ENCODE assay signal across 20 cellular contexts in the genomic region with DNA sequence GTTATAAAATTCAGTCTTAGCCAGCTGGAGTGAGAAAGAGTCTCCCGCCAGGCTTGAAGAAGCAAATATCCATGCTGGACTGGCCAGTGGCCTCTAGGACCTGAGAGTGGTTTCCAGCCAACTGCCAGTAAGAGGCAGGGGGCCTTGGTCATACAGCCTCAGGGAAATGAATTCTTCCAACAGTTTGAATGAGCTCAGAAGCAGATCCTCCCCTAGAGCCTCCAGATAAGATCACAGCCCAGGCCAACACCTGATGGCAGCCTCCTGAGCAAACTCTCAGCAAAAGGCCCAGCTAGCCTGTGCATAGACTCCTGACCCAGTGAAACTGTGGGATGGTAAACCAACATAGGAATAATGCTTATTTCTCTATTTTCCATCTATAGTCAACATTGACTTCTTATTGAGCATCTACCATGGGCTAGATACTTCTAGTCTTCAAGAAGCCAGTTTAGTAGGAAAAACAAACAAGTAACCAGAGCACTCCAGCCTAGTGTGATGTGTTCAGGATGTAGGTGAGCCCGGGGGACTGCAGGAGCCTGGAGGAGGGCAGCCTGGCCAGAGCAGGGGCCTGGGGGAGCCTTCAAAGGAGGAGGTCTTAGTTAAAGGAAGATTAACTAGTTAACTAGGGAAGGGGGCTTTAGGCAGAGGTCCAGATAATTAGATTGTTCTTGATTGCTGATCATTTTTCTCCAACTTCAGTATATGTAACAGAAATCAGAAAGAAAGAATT.
DNase-seq lines count a peak whose midpoint lies in the region; ATAC-seq, FAIRE-seq and TF ChIP-seq lines count a peak whose summit lies in the region.
"Had no signal": no experiment of that assay in that cellular context is flagged by ENCODE, and none has a peak within 500 bp of the region (broad histone marks: within the 10 kb centered on the region; RNA-seq: fewer than 3 reads in every experiment).

No MANE protein-coding gene starts in this region.

- H3K27me3 ChIP-seq in BLaER1 (no peaks in the 10 kb centered on the region), mesendoderm (ENCODE audit: insufficient read depth, low read length, poor library complexity) (no peaks in the 10 kb centered on the region), Caco-2 (replicated peaks; ENCODE audit: control insufficient read depth, insufficient read depth, low read length) (no peaks in the 10 kb centered on the region)
- H3K27me3 ChIP-seq: dorsolateral prefrontal cortex, uterus had no signal

- no peak overlapping the region for H2BK5ac ChIP-seq in mesendoderm (ENCODE audit: low read length)

- no peaks in the 10 kb centered on the region for H3K27me3 Mint-ChIP-seq in activated CD8-positive, alpha-beta T cell treated with anti-CD3 and anti-CD28 coated beads for 36 hours
- peaks cover 5% of the 10 kb centered on the region for H3K27me3 Mint-ChIP-seq in Caco-2 (ENCODE audit: insufficient read depth, unreplicated experiment)

- peak overlapping the region; percentile 72 for H3K27ac Mint-ChIP-seq in activated CD8-positive, alpha-beta T cell treated with anti-CD3 and anti-CD28 coated beads for 36 hours
- H3K27ac Mint-ChIP-seq in Caco-2 (ENCODE audit: unreplicated experiment) = no peak overlapping the region
- H3K27ac Mint-ChIP-seq: HFFc6 had no signal

- no peak overlapping the region for H2BK120ac ChIP-seq in mesendoderm (ENCODE audit: low read depth, low read length)

- no peak overlapping the region for H2BK15ac ChIP-seq in mesendoderm (replicated peaks; ENCODE audit: low read depth)

- no peak overlapping the region for H3K23ac ChIP-seq in mesendoderm (ENCODE audit: low read length)

- no peak overlapping the region for H4K5ac ChIP-seq in mesendoderm (ENCODE audit: low read length)

- H3K18ac ChIP-seq in mesendoderm (ENCODE audit: low read length) = no peak overlapping the region

- POLR2A ChIA-PET in activated CD8-positive, alpha-beta T cell treated with anti-CD3 and anti-CD28 coated beads for 36 hours (lab: Charles Lee) = interaction anchor here (1.4 kb wide), 1 partner anchor 8 kb away, joined by 3 read pairs; no protein-coding TSS in a partner anchor
- POLR2A ChIA-PET in Caco-2 (lab: Charles Lee) = no interaction called here

- H3K4me3 ChIP-seq in BLaER1 = no peak overlapping the region; the same call in 1 of the 2 replicates
- H3K4me3 ChIP-seq in mesendoderm (ENCODE audit: low read length) = no peak overlapping the region
- no peak overlapping the region for H3K4me3 ChIP-seq in Caco-2 (ENCODE audit: low read depth, low read length)
- H3K4me3 ChIP-seq: dorsolateral prefrontal cortex, uterus had no signal

- DNase-seq in GM12891 (ENCODE audit: insufficient read length, low spot score) = no peak
- no peak for DNase-seq in activated CD8-positive, alpha-beta T cell treated with anti-CD3 and anti-CD28 coated beads for 36 hours
- DNase-seq in mesendoderm = peak; percentile 84
- DNase-seq in Caco-2 = no peak
- DNase-seq in RCC 7860 (ENCODE audit: low spot score) = no peak
- DNase-seq in SW 1271 (lab: John Stamatoyannopoulos, UW) = no peak
- DNase-seq: dorsolateral prefrontal cortex, HFFc6, left colon, NCI-H2171, occipital lobe, right cardiac atrium, SK-N-SH, uterus had no signal

- H3K4me2 ChIP-seq in BLaER1 (peak overlapping the region; percentile 69), mesendoderm (ENCODE audit: low read length) (no peak overlapping the region)
- H3K4me2 ChIP-seq: SK-N-SH had no signal

- H4K8ac ChIP-seq in mesendoderm (ENCODE audit: low read depth, low read length) = no peak overlapping the region

- intact Hi-C loops in activated CD8-positive, alpha-beta T cell treated with anti-CD3 and anti-CD28 coated beads for 36 hours (cut with micrococcal nuclease) = no loop called here
- intact Hi-C loops in Caco-2 (cut with micrococcal nuclease; ENCODE audit: unreplicated experiment) = no loop called here

- FAIRE-seq in GM12891 (lab: Jason Lieb, UNC) (peak; percentile 48), RCC 7860 (lab: Jason Lieb, UNC) (no peak)
- FAIRE-seq: bronchial epithelial cell, G401.6 had no signal

- H3K79me2 ChIP-seq in mesendoderm (ENCODE audit: control insufficient read depth, insufficient read depth, low read length) = no peaks in the 10 kb centered on the region

- TF ChIP-seq CTCF in activated CD8-positive, alpha-beta T cell treated with anti-CD3 and anti-CD28 coated beads for 36 hours (IDR thresholded peaks at IDR 0.05) = no peak
- TF ChIP-seq CTCF in Caco-2 (IDR thresholded peaks at IDR 0.05; ENCODE audit: insufficient read depth in 1 of 2, low read depth in 1 of 2, low read length in 1 of 2, severe bottlenecking in 1 of 2, unreplicated experiment in 1 of 2) = no peak

- H3K4me1 Mint-ChIP-seq in activated CD8-positive, alpha-beta T cell treated with anti-CD3 and anti-CD28 coated beads for 36 hours (ENCODE audit: low read depth) = peaks cover 45% of the 10 kb centered on the region
- H3K4me1 Mint-ChIP-seq in Caco-2 (ENCODE audit: low read depth, unreplicated experiment) = no peaks in the 10 kb centered on the region

- no peaks in the 10 kb centered on the region for H4K20me1 ChIP-seq in BLaER1

- H3K4me1 ChIP-seq in BLaER1 (peaks cover 42% of the 10 kb centered on the region), mesendoderm (ENCODE audit: control insufficient read depth, low read depth, low read length) (peaks cover 4% of the 10 kb centered on the region), Caco-2 (no peaks in the 10 kb centered on the region)
- H3K4me1 ChIP-seq: uterus had no signal

- H3K56ac ChIP-seq in mesendoderm (ENCODE audit: low read length) = no peak overlapping the region

- peaks cover 21% of the 10 kb centered on the region for H3K9me3 Mint-ChIP-seq in activated CD8-positive, alpha-beta T cell treated with anti-CD3 and anti-CD28 coated beads for 36 hours
- H3K9me3 Mint-ChIP-seq in Caco-2 (ENCODE audit: unreplicated experiment) = peaks cover 22% of the 10 kb centered on the region

- BruUV-seq in Caco-2 (replicated peaks; lab: Mats Ljungman, UMichigan) = no TSS peak

- no peak overlapping the region for H3K4ac ChIP-seq in mesendoderm (ENCODE audit: low read depth, low read length)

- ATAC-seq in activated CD8-positive, alpha-beta T cell treated with anti-CD3 and anti-CD28 coated beads for 36 hours = no peak
- ATAC-seq in GM19452 (IDR thresholded peaks at IDR 0.05; ENCODE audit: unreplicated experiment) = no peak
- ATAC-seq: esophagus mucosa, left colon, Panc1, right cardiac atrium had no signal

- H3K36me3 ChIP-seq in BLaER1 = no peaks in the 10 kb centered on the region
- no peaks in the 10 kb centered on the region for H3K36me3 ChIP-seq in mesendoderm (ENCODE audit: control insufficient read depth, insufficient read depth, low read length)
- H3K36me3 ChIP-seq in Caco-2 (ENCODE audit: control insufficient read depth, insufficient read depth, low read length) = no peaks in the 10 kb centered on the region
- H3K36me3 ChIP-seq: uterus had no signal

- no peak overlapping the region for H3K9ac ChIP-seq in BLaER1
- no peak overlapping the region for H3K9ac ChIP-seq in mesendoderm (ENCODE audit: low read length)
- H3K9ac ChIP-seq: SK-N-SH had no signal

- peaks cover 15% of the 10 kb centered on the region for H3K36me3 Mint-ChIP-seq in activated CD8-positive, alpha-beta T cell treated with anti-CD3 and anti-CD28 coated beads for 36 hours (ENCODE audit: low read depth)
- H3K36me3 Mint-ChIP-seq in Caco-2 (ENCODE audit: insufficient read depth, unreplicated experiment) = no peaks in the 10 kb centered on the region

- no peak overlapping the region for H2AK5ac ChIP-seq in mesendoderm (ENCODE audit: low read length)

- peak overlapping the region; percentile 18 for H3K4me3 Mint-ChIP-seq in activated CD8-positive, alpha-beta T cell treated with anti-CD3 and anti-CD28 coated beads for 36 hours
- H3K4me3 Mint-ChIP-seq in Caco-2 (ENCODE audit: unreplicated experiment) = no peak overlapping the region
- H3K4me3 Mint-ChIP-seq: HFFc6 had no signal

- H3K9me3 ChIP-seq in BLaER1 (peaks cover 36% of the 10 kb centered on the region), Caco-2 (peaks cover 8% of the 10 kb centered on the region)
- H3K9me3 ChIP-seq: SK-N-SH had no signal

- WGBS in mesendoderm (ENCODE audit: extremely low coverage, insufficient coverage, low lambda C conversion rate) = no CpG with 5 or more reads among the region's 2 CpGs

- no peaks in the 10 kb centered on the region for H3K79me1 ChIP-seq in mesendoderm (ENCODE audit: low read length)

- H3K27ac ChIP-seq in BLaER1 (peak overlapping the region; percentile 72), mesendoderm (ENCODE audit: low read depth, low read length) (no peak overlapping the region)
- H3K27ac ChIP-seq: dorsolateral prefrontal cortex, uterus had no signal

- TF ChIP-seq POLR2A in GM12891 (IDR thresholded peaks at IDR 0.05; ENCODE audit: low read depth, low read length) = no peak

- CTCF ChIA-PET in activated CD8-positive, alpha-beta T cell treated with anti-CD3 and anti-CD28 coated beads for 36 hours (lab: Charles Lee) = interaction anchor here (0.9 to 2.1 kb wide), 2 partner anchors 8 to 9 kb away, joined by 3 to 7 read pairs; no protein-coding TSS in a partner anchor
- CTCF ChIA-PET in Caco-2 (lab: Charles Lee) = no interaction called here

TF ChIP-seq in GM12891, 5 proteins besides CTCF, POLR2A, EP300 and RAD21:
- TF ChIP-seq PAX5 (IDR thresholded peaks at IDR 0.05; ENCODE audit: insufficient read depth, low read length, severe bottlenecking) (no peak), POLR2AphosphoS5 (IDR thresholded peaks at IDR 0.05; ENCODE audit: low read depth, low read length) (no peak), SPI1 (IDR thresholded peaks at IDR 0.05; ENCODE audit: low read depth, low read length) (no peak), POU2F2 (IDR thresholded peaks at IDR 0.05; ENCODE audit: low read depth, low read length) (no peak), TAF1 (IDR thresholded peaks at IDR 0.05; ENCODE audit: low read depth, low read length) (no peak)
